1 cellular context compared by ENCODE assay signal in the genomic region with DNA sequence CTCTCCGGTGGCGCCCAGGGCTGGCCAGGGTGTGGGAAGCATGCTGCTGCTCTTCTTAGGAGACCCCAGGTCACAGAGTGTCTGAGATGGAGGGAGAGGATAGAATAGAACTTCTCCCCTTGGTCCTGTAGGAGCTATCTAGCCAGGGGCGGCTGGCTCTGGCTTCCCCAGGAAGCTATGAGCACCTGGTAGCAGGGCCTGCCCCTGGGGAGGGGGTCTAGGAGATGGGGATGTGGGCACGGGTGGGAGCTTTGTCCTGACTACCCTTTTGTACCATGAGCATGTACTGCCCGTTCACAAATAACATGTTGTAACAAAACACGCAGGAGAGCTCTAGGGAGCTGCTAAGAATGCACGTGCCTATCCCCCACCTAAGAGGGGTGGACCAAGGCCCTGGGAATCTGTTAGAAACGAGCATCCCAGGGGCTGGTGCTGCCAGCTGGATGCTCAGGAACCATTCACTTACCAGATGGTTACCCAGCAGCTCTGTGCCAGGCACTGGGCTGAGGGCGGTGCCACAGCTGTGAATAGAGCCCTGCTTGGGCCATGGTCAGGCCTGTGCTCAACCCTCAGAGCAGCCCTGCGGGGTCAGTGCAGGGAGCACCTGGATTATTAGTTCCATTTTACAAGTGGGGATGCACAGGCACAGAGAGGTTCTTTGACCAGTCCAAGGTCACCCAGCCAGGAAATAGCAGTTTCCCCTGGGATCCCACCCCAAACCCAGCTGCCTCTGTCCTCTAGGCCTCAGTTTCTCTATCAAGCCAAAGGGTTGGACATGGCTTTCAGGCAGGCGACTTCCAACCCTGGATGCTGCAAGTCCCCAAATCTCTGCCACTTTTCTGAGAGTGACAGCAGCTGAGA.
TF ChIP-seq lines count a peak whose summit lies in the region.

No MANE protein-coding gene starts in this region.

TF ChIP-seq in SK-N-SH, 30 proteins besides CTCF, POLR2A, EP300 and RAD21 (continued from another document):
- TF ChIP-seq, protein P1, sequence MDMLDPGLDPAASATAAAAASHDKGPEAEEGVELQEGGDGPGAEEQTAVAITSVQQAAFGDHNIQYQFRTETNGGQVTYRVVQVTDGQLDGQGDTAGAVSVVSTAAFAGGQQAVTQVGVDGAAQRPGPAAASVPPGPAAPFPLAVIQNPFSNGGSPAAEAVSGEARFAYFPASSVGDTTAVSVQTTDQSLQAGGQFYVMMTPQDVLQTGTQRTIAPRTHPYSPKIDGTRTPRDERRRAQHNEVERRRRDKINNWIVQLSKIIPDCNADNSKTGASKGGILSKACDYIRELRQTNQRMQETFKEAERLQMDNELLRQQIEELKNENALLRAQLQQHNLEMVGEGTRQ (IDR thresholded peaks at IDR 0.05; ENCODE audit: borderline replicate concordance, low read depth, low read length) = no peak
- TF ChIP-seq RXRA (IDR thresholded peaks at IDR 0.05; ENCODE audit: borderline replicate concordance, low read depth) (no peak), TCF12 (IDR thresholded peaks at IDR 0.05) (no peak), ELF1 (IDR thresholded peaks at IDR 0.05) (no peak), FOXM1 (IDR thresholded peaks at IDR 0.05; ENCODE audit: low read depth) (no peak), MEF2A (IDR thresholded peaks at IDR 0.05; ENCODE audit: borderline replicate concordance, low read depth) (no peak), FOXJ3 (CRISPR knock-in tag; IDR thresholded peaks at IDR 0.05) (no peak), GABPA (IDR thresholded peaks at IDR 0.05; ENCODE audit: low read depth) (no peak), MXI1 (IDR thresholded peaks at IDR 0.05; ENCODE audit: low read depth, low read length) (no peak), TAF1 (IDR thresholded peaks at IDR 0.05; ENCODE audit: borderline replicate concordance, low read depth, low read length) (no peak), NFIC (IDR thresholded peaks at IDR 0.05; ENCODE audit: borderline replicate concordance) (no peak)
- TF ChIP-seq, protein P2, sequence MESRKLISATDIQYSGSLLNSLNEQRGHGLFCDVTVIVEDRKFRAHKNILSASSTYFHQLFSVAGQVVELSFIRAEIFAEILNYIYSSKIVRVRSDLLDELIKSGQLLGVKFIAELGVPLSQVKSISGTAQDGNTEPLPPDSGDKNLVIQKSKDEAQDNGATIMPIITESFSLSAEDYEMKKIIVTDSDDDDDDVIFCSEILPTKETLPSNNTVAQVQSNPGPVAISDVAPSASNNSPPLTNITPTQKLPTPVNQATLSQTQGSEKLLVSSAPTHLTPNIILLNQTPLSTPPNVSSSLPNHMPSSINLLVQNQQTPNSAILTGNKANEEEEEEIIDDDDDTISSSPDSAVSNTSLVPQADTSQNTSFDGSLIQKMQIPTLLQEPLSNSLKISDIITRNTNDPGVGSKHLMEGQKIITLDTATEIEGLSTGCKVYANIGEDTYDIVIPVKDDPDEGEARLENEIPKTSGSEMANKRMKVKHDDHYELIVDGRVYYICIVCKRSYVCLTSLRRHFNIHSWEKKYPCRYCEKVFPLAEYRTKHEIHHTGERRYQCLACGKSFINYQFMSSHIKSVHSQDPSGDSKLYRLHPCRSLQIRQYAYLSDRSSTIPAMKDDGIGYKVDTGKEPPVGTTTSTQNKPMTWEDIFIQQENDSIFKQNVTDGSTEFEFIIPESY (IDR thresholded peaks at IDR 0.05; ENCODE audit: borderline replicate concordance, low read depth) = no peak
- TF ChIP-seq, protein P3, sequence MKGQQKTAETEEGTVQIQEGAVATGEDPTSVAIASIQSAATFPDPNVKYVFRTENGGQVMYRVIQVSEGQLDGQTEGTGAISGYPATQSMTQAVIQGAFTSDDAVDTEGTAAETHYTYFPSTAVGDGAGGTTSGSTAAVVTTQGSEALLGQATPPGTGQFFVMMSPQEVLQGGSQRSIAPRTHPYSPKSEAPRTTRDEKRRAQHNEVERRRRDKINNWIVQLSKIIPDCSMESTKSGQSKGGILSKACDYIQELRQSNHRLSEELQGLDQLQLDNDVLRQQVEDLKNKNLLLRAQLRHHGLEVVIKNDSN (IDR thresholded peaks at IDR 0.05; ENCODE audit: borderline replicate concordance, low read depth) = no peak
